40 cellular contexts compared by ENCODE assay signal in the genomic region with DNA sequence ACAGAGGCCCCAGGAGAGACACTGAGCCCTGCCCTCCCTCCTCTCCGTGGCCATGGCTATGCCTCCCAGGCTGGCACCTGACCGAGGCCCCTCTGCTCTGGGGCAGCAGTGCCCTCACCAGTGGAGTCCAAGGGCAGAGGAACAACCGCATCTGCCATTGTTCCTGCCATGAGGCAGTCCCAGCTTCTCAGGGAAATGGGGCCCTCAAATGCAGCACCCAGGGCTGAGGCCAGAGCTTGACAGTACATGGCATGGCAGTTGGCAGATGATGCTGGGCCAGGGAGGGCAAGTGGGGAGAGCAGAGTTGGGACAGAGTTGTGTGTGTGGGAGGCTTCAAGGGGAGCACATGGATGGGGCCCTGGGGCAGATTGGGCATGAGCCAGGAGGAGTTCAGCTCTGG. TPM values are rescaled to one million over a fixed set of nuclear protein-coding genes. Genes with fewer than 3 reads are reported as not detected.
"Had no signal": no experiment of that assay in that cellular context is flagged by ENCODE, and none has a peak within 500 bp of the region (broad histone marks: within the 10 kb centered on the region; RNA-seq: fewer than 3 reads in every experiment).

No MANE protein-coding gene starts in this region.

- H3K36me3 ChIP-seq: MG63 had no signal

- DNase-seq: Karpas-422, Kasumi-1, MG63, MM.1S, MV-4-11, NCI-H1048, NCI-H1092, NCI-H1092 treated with DMSO at 0.1 percent for 48 hours, NCI-H1105, NCI-H1105 treated with DMSO at 0.1 percent for 48 hours, NCI-H1417, NCI-H1417 treated with DMSO at 0.1 percent for 48 hours, NCI-H1436, NCI-H1436 treated with DMSO at 0.1 percent for 48 hours, NCI-H146, NCI-H1694, NCI-H1694 treated with DMSO at 0.1 percent for 48 hours, NCI-H187, NCI-H187 treated with DMSO at 0.1 percent for 48 hours, NCI-H1930, NCI-H2029, NCI-H2029 treated with DMSO at 0.1 percent for 48 hours, NCI-H2081, NCI-H2081 treated with DMSO at 0.1 percent for 48 hours, NCI-H2107, NCI-H2171, NCI-H2171 treated with DMSO at 0.1 percent for 48 hours, NCI-H2227 treated with DMSO at 0.1 percent for 48 hours, NCI-H226, NCI-H345, NCI-H446, NCI-H446 treated with DMSO at 0.1 percent for 48 hours, NCI-H510A, NCI-H510A treated with DMSO at 0.1 percent for 48 hours, NCI-H524 had no signal

- H3K9me3 ChIP-seq: MG63 had no signal

- H3K4me3 ChIP-seq: MG63 had no signal

- H3K27ac ChIP-seq: KMS-11 had no signal

- H3K9ac ChIP-seq: KMS-11 had no signal

- H3K4me2 ChIP-seq: KMS-11 had no signal

RNA-seq across cellular contexts. Expression of gene KRT77, which starts 21.1 kb away (rescaled TPM):
- total RNA-seq: LHCN-M2, M059J, MCF 10A, NCI-H460 had no signal

RNA-seq across cellular contexts. Expression of gene KRT1, which starts 44.2 kb away (rescaled TPM):
- total RNA-seq: LHCN-M2, M059J, MCF 10A, NCI-H460 had no signal

RNA-seq across cellular contexts. Expression of gene KRT76, which starts 52.8 kb away (rescaled TPM):
- total RNA-seq: LHCN-M2, M059J, MCF 10A, NCI-H460 had no signal
